8 cellular contexts compared by ENCODE assay signal in genomic region chr10:46786518-46787320, GRCh38.
DNase-seq lines count a peak whose midpoint lies in the region; ATAC-seq and TF ChIP-seq lines count a peak whose summit lies in the region.
"Not testable (repeated sequence)": the region's sequence is repeated elsewhere in the genome, so short reads cannot be mapped to it uniquely, and the experiment has no call there.

No MANE protein-coding gene starts in this region.

- peak; percentile 57 for TF ChIP-seq POLR2A in GM19193 (IDR thresholded peaks at IDR 0.05; ENCODE audit: extremely low read depth, insufficient read depth, insufficient read length)

- not testable (repeated sequence) for H3K36me3 Mint-ChIP-seq in dendritic cell treated with granulocyte-macrophage colony-stimulating factor and Interleukin-4, amounts not matched to agents 40 ng/mL and 50 ng/mL, for 4 days (ENCODE audit: low read depth)

- not testable (repeated sequence) for H3K27me3 Mint-ChIP-seq in dendritic cell treated with granulocyte-macrophage colony-stimulating factor and Interleukin-4, amounts not matched to agents 40 ng/mL and 50 ng/mL, for 4 days

- peak overlapping the region; percentile 96 for H3K4me3 Mint-ChIP-seq in dendritic cell treated with granulocyte-macrophage colony-stimulating factor and Interleukin-4, amounts not matched to agents 40 ng/mL and 50 ng/mL, for 4 days

- intact Hi-C loops in dendritic cell treated with granulocyte-macrophage colony-stimulating factor and Interleukin-4, amounts not matched to agents 40 ng/mL and 50 ng/mL, for 4 days (cut with micrococcal nuclease): not testable (repeated sequence)

- not testable (repeated sequence) for H3K9me3 Mint-ChIP-seq in dendritic cell treated with granulocyte-macrophage colony-stimulating factor and Interleukin-4, amounts not matched to agents 40 ng/mL and 50 ng/mL, for 4 days

- H3K27ac Mint-ChIP-seq in dendritic cell treated with granulocyte-macrophage colony-stimulating factor and Interleukin-4, amounts not matched to agents 40 ng/mL and 50 ng/mL, for 4 days: peak overlapping the region; percentile 82

- not testable (repeated sequence) for H3K4me1 Mint-ChIP-seq in dendritic cell treated with granulocyte-macrophage colony-stimulating factor and Interleukin-4, amounts not matched to agents 40 ng/mL and 50 ng/mL, for 4 days (ENCODE audit: low read depth)

- DNase-seq in AG20443 (ENCODE audit: low spot score) (peak; percentile 20), NCI-H510A (lab: John Stamatoyannopoulos, UW) (peak; percentile 29), left kidney (ENCODE audit: low read depth, low spot score) (peak; percentile 94)
- peak; percentile 79 to 85 for DNase-seq in activated CD4-positive, alpha-beta T cell treated with anti-CD3 and anti-CD28 coated beads, Interleukin-2, amount 50 U/mL, for 48 hours
- DNase-seq in stimulated activated CD4-positive, alpha-beta T cell treated with anti-CD3 and anti-CD28 coated beads, Interleukin-12 subunit alpha, Interleukin-12 subunit beta, amount 100 ng/mL, for 48 hours (ENCODE audit: low read depth in 2 of 3, low spot score in 1 of 3): peak; percentile 40 to 71 (median 65)

- peak; percentile 71 for ATAC-seq in HG03280 (IDR thresholded peaks at IDR 0.05; ENCODE audit: unreplicated experiment)

Comparison
In these comparisons a context has a peak if more than half of its experiments do, and no peak if none do; other contexts are left out.
1. Peak in every context shown above with its lines: DNase-seq and ATAC-seq.
2. DNase-seq: peak in every context shown above with its lines; median percentile 94 in left kidney; 82 in activated CD4-positive, alpha-beta T cell treated with anti-CD3 and anti-CD28 coated beads, Interleukin-2, amount 50 U/mL, for 48 hours; 65 in stimulated activated CD4-positive, alpha-beta T cell treated with anti-CD3 and anti-CD28 coated beads, Interleukin-12 subunit alpha, Interleukin-12 subunit beta, amount 100 ng/mL, for 48 hours; 29 in NCI-H510A; 20 in AG20443.